9 cellular contexts compared by ENCODE assay signal in genomic region chr1:226763741-226764264, GRCh38. TPM values are rescaled to one million over a fixed set of nuclear protein-coding genes. Genes with fewer than 3 reads are reported as not detected.
DNase-seq lines count a peak whose midpoint lies in the region; ATAC-seq lines count a peak whose summit lies in the region.
"Had no signal": no experiment of that assay in that cellular context is flagged by ENCODE, and none has a peak within 500 bp of the region (broad histone marks: within the 10 kb centered on the region; RNA-seq: fewer than 3 reads in every experiment).

No MANE protein-coding gene starts in this region.

- WGBS in mesendoderm (ENCODE audit: extremely low coverage, insufficient coverage, low lambda C conversion rate): no CpG with 5 or more reads among the region's 5 CpGs

- H3K23ac ChIP-seq in mesendoderm (ENCODE audit: low read length): no peak overlapping the region

- no peak overlapping the region for H2AK5ac ChIP-seq in mesendoderm (ENCODE audit: low read length)

- H3K27me3 ChIP-seq in mesendoderm (ENCODE audit: insufficient read depth, low read length, poor library complexity): no peaks in the 10 kb centered on the region

- H3K56ac ChIP-seq in mesendoderm (ENCODE audit: low read length): peak overlapping the region; percentile 81

- peak overlapping the region; percentile 94 for H3K18ac ChIP-seq in mesendoderm (ENCODE audit: low read length)

- H2BK120ac ChIP-seq in mesendoderm (ENCODE audit: low read depth, low read length): peak overlapping the region; percentile 88

- H2BK5ac ChIP-seq in mesendoderm (ENCODE audit: low read length): peak overlapping the region; percentile 93

- H3K36me3 ChIP-seq in KOPT-K1 (ENCODE audit: insufficient read depth, low read length) (no peaks in the 10 kb centered on the region), mesendoderm (ENCODE audit: control insufficient read depth, insufficient read depth, low read length) (no peaks in the 10 kb centered on the region)

- H4K8ac ChIP-seq in mesendoderm (ENCODE audit: low read depth, low read length): no peak overlapping the region

- H3K9me3 ChIP-seq in KOPT-K1 (ENCODE audit: insufficient read depth, low read length, poor library complexity, severe bottlenecking): no peaks in the 10 kb centered on the region

- peaks cover 12% of the 10 kb centered on the region for H3K4me1 ChIP-seq in mesendoderm (ENCODE audit: control insufficient read depth, low read depth, low read length)

- no peak for ATAC-seq in GM21786 (IDR thresholded peaks at IDR 0.05; ENCODE audit: unreplicated experiment)

- peak overlapping the region; percentile 63 for H3K4ac ChIP-seq in mesendoderm (ENCODE audit: low read depth, low read length)

- no peaks in the 10 kb centered on the region for H3K79me2 ChIP-seq in mesendoderm (ENCODE audit: control insufficient read depth, insufficient read depth, low read length)

- no peak overlapping the region for H2BK15ac ChIP-seq in mesendoderm (replicated peaks; ENCODE audit: low read depth)

- DNase-seq in GM03348 (ENCODE audit: low spot score) (peak; percentile 48), amniotic epithelial cell (ENCODE audit: low read depth) (peak; percentile 94), mesendoderm (peak; percentile 98), NCI-H1092 (lab: John Stamatoyannopoulos, UW) (no peak), MV-4-11 (lab: John Stamatoyannopoulos, UW) (no peak), NCI-H446 (lab: John Stamatoyannopoulos, UW) (no peak)

- no peak overlapping the region for H3K4me3 ChIP-seq in mesendoderm (ENCODE audit: low read length)
- H3K4me3 ChIP-seq: lung had no signal

- no peak overlapping the region for H3K4me2 ChIP-seq in mesendoderm (ENCODE audit: low read length)

- no peak overlapping the region for H3K9ac ChIP-seq in mesendoderm (ENCODE audit: low read length)

- H3K79me1 ChIP-seq in mesendoderm (ENCODE audit: low read length): no peaks in the 10 kb centered on the region

- no peak overlapping the region for H4K5ac ChIP-seq in mesendoderm (ENCODE audit: low read length)

- H3K27ac ChIP-seq in KOPT-K1 (ENCODE audit: low read depth, low read length, poor library complexity, severe bottlenecking): peak overlapping the region; percentile 49
- peak overlapping the region; percentile 94 for H3K27ac ChIP-seq in mesendoderm (ENCODE audit: low read depth, low read length)

RNA-seq across cellular contexts. Expression of gene ITPKB, which starts 24.7 kb away (rescaled TPM):
- polyA plus RNA-seq in mesendoderm (2013, experiment 1 of 2): 4.7 TPM
- 4.9 TPM for polyA plus RNA-seq in mesendoderm (2013, experiment 2 of 2)

Comparison
In these comparisons a context has a peak if more than half of its experiments do, and no peak if none do; other contexts are left out.
1. DNase-seq: peak in GM03348 (single experiment), amniotic epithelial cell (single experiment) and mesendoderm (single experiment); none in NCI-H1092 (single experiment), MV-4-11 (single experiment) and NCI-H446 (0 of 2).